Comparison of ENCODE assay signal across 8 cellular contexts in the genomic region with DNA sequence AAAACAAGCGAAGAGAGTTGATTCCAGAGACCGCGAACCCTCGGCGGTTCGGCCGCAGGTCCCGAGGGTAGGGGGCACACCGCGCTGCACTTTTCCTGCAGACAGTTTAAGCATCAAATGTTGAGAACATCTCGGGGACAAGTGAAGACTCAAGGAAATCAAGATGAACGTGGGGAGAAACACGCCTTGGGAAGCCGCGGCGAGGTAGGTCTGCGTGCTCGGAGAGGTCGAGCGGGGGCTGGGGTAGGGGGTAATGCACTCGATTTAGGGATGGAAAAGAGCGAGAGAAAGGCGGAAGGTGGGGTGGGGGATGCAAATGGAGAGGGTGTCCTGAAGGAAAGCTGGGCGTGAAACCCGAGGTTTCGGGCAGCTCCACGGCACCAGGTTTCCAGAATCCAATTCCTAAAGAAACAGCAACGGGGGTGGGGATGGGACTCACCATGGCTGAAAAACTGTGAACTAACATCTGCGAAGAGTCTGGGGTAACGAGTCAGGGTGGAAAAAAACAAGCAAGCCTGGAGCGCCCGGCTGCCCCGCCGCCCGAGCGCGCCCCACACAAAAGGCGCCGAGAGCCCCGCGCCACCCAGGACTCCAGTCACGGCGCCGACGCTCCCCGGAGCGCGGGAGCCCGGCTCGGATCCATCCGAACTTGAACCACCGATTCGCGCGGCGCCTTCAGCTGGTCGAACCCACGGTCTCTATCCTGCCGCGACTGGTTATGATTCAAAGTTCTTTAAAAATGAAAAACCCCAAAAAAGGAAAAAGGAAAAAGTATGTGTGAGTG. TPM values are rescaled to one million over a fixed set of nuclear protein-coding genes. Genes with fewer than 3 reads are reported as not detected.
DNase-seq lines count a peak whose midpoint lies in the region; ATAC-seq, FAIRE-seq and TF ChIP-seq lines count a peak whose summit lies in the region.

No MANE protein-coding gene starts in this region.

- H3K9ac ChIP-seq in endothelial cell of umbilical vein (replicated peaks; ENCODE audit: extremely low read depth, insufficient read depth, low read length), result no peak overlapping the region

- DNase-seq in GM12864 (ENCODE audit: low read depth), result no peak
- DNase-seq in NCI-H748 (lab: John Stamatoyannopoulos, UW; ENCODE audit: unreplicated experiment), result peak; percentile 69
- DNase-seq in endothelial cell of umbilical vein (ENCODE audit: low read depth, low spot score), result no peak
- no peak for DNase-seq in HK-2 (ENCODE audit: unreplicated experiment)
- DNase-seq in RPMI8226, result no peak

- no peaks in the 10 kb centered on the region for H4K20me1 ChIP-seq in endothelial cell of umbilical vein (replicated peaks; ENCODE audit: control insufficient read depth, extremely low read depth, insufficient read depth, low read length)

- H2AFZ ChIP-seq in endothelial cell of umbilical vein (ENCODE audit: low read depth, low read length), result no peak overlapping the region

- dilution Hi-C loops in endothelial cell of umbilical vein (cut with MboI; ENCODE audit: extremely low pct_ligation_motif_present, low sequenced_read_pairs), result no loop called here

- no peaks in the 10 kb centered on the region for H3K9me3 ChIP-seq in endothelial cell of umbilical vein (replicated peaks; ENCODE audit: control insufficient read depth, insufficient read depth, low read length)
- H3K9me3 ChIP-seq in neutrophil, result peaks cover 33% of the 10 kb centered on the region

- H3K36me3 ChIP-seq in endothelial cell of umbilical vein (ENCODE audit: control insufficient read depth in 2 of 2, extremely low read depth in 1 of 2, insufficient read depth in 2 of 2, low read length in 2 of 2), result no peaks in the 10 kb centered on the region
- H3K36me3 ChIP-seq in neutrophil, result no peaks in the 10 kb centered on the region

- H3K27ac ChIP-seq in endothelial cell of umbilical vein (ENCODE audit: insufficient read depth, low read depth, low read length), result no peak overlapping the region
- H3K27ac ChIP-seq in neutrophil, result no peak overlapping the region

- intact Hi-C loops in endothelial cell of umbilical vein (cut with micrococcal nuclease), result no loop called here

- CTCF ChIA-PET in endothelial cell of umbilical vein (lab: Charles Lee), result interaction anchor here (1.5 kb wide), 1 partner anchor 1428 kb away, joined by 4 read pairs; no protein-coding TSS in a partner anchor

- no peak for TF ChIP-seq CTCF in GM12864 (IDR thresholded peaks at IDR 0.05; ENCODE audit: low read depth, low read length, missing control alignments)
- no peak for TF ChIP-seq CTCF in endothelial cell of umbilical vein (IDR thresholded peaks at IDR 0.05; ENCODE audit: extremely low read depth in 1 of 2, insufficient read depth in 1 of 2, low read depth in 1 of 2, low read length in 2 of 2)
- TF ChIP-seq CTCF in neutrophil (IDR thresholded peaks at IDR 0.05), result no peak

- peak overlapping the region; percentile 66 for H3K4me2 ChIP-seq in endothelial cell of umbilical vein (ENCODE audit: insufficient read depth, low read length)

- no peaks in the 10 kb centered on the region for H3K9me1 ChIP-seq in endothelial cell of umbilical vein (replicated peaks; ENCODE audit: control insufficient read depth, extremely low read depth, insufficient read depth, low read length)

- H3K4me1 ChIP-seq in endothelial cell of umbilical vein (ENCODE audit: control insufficient read depth, extremely low read depth, insufficient read depth, low read length), result peaks cover 9% of the 10 kb centered on the region
- peaks cover 29 to 37% of the 10 kb centered on the region in 2 experiments for H3K4me1 ChIP-seq in neutrophil (ENCODE audit: control insufficient read depth in 1 of 2, insufficient read depth in 1 of 2, low read depth in 1 of 2, low read length in 1 of 2)

- POLR2A ChIA-PET in endothelial cell of umbilical vein (lab: Charles Lee), result no interaction called here

- H3K4me3 ChIP-seq in GM12864 (ENCODE audit: low read depth, low read length) (peak overlapping the region; percentile 62), endothelial cell of umbilical vein (replicated peaks in 1 of 3; ENCODE audit: insufficient read depth in 1 of 3, low read depth in 1 of 3, low read length in 3 of 3) (peak overlapping the region; percentile 50 to 65 (median 63)), neutrophil (ENCODE audit: low read depth in 1 of 2, low read length in 1 of 2) (peak overlapping the region; percentile 62 to 68)

- H3K79me2 ChIP-seq in endothelial cell of umbilical vein (ENCODE audit: control insufficient read depth, insufficient read depth, low read length), result no peaks in the 10 kb centered on the region

- no peak for TF ChIP-seq POLR2A in endothelial cell of umbilical vein (IDR thresholded peaks at IDR 0.05; ENCODE audit: low read depth, low read length)

- ATAC-seq in HG02885 (IDR thresholded peaks at IDR 0.05; ENCODE audit: poor library complexity, unreplicated experiment) (no peak), GM21381 (IDR thresholded peaks at IDR 0.05; ENCODE audit: unreplicated experiment) (no peak)

- FAIRE-seq in endothelial cell of umbilical vein (lab: Jason Lieb, UNC), result no peak

- H3K27me3 ChIP-seq in endothelial cell of umbilical vein (ENCODE audit: control insufficient read depth in 2 of 2, insufficient read depth in 2 of 2, low read length in 2 of 2) (peaks cover 75 to 97% of the 10 kb centered on the region in 2 experiments), neutrophil (peaks cover 100% of the 10 kb centered on the region)

- no TSS peak for BruUV-seq in endothelial cell of umbilical vein (replicated peaks; lab: Mats Ljungman, UMichigan)

TF ChIP-seq in endothelial cell of umbilical vein, 7 proteins besides CTCF, POLR2A, EP300 and RAD21:
- TF ChIP-seq, protein P1, sequence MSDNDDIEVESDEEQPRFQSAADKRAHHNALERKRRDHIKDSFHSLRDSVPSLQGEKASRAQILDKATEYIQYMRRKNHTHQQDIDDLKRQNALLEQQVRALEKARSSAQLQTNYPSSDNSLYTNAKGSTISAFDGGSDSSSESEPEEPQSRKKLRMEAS (IDR thresholded peaks at IDR 0.05; ENCODE audit: insufficient read depth, insufficient read length), result no peak
- TF ChIP-seq EZH2 (IDR thresholded peaks at IDR 0.05; ENCODE audit: borderline replicate concordance, low read depth, low read length, severe bottlenecking) (peak; percentile 88), MYC (IDR thresholded peaks at IDR 0.05; ENCODE audit: low read depth, low read length) (no peak)
TF ChIP-seq in endothelial cell of umbilical vein: peak in this region for 1.

RNA-seq across cellular contexts. Expression of a gene that starts 3.6 kb away (rescaled TPM):
- not detected in 2 replicates for total RNA-seq in endothelial cell of umbilical vein
- 0.06 and 0.11 TPM in 2 replicates for polyA plus RNA-seq in endothelial cell of umbilical vein
- polyA plus RNA-seq in endothelial cell of umbilical vein (2011; cell fraction: cytosol; rRNA removed), result 0.10 and 0.23 TPM in 2 replicates
- 0.43 and 0.57 TPM in 2 replicates for polyA plus RNA-seq in endothelial cell of umbilical vein (2011; cell fraction: nucleus; rRNA removed)
- 0.31 TPM in 1 of 2 replicates, not detected in the other for polyA plus RNA-seq in endothelial cell of umbilical vein (2012)
- polyA minus RNA-seq in endothelial cell of umbilical vein, result not detected in 2 replicates
- 57.2 TPM for polyA minus RNA-seq in endothelial cell of umbilical vein (2011; cell fraction: cytosol; rRNA and poly(A)+ RNA removed)
- polyA minus RNA-seq in endothelial cell of umbilical vein (2011; cell fraction: nucleus; rRNA and poly(A)+ RNA removed), result 0.82 and 0.87 TPM in 2 replicates
